In genomic region chr6:166572370-166573261, GRCh38 we compare ENCODE assay signal across 1 cellular context.
TF ChIP-seq lines count a peak whose summit lies in the region.

No MANE protein-coding gene starts in this region.

TF ChIP-seq in GM23338, 12 proteins besides CTCF, POLR2A, EP300 and RAD21 (continued from another document):
- no peak for TF ChIP-seq REST (IDR thresholded peaks at IDR 0.05; ENCODE audit: unreplicated experiment)
- TF ChIP-seq ZNF114 (CRISPR knock-in tag; IDR thresholded peaks at IDR 0.05) = no peak
- TF ChIP-seq EZH2 (IDR thresholded peaks at IDR 0.05; ENCODE audit: low read depth, unreplicated experiment) = no peak
- no peak for TF ChIP-seq CREB1 (CRISPR knock-in tag; IDR thresholded peaks at IDR 0.05; ENCODE audit: low read depth)
- no peak for TF ChIP-seq JUNB (IDR thresholded peaks at IDR 0.05; ENCODE audit: unreplicated experiment)
- TF ChIP-seq ZNF331 (CRISPR knock-in tag; IDR thresholded peaks at IDR 0.05; ENCODE audit: low read depth) = no peak
